ENCODE assay signal across 27 cellular contexts in the genomic region with DNA sequence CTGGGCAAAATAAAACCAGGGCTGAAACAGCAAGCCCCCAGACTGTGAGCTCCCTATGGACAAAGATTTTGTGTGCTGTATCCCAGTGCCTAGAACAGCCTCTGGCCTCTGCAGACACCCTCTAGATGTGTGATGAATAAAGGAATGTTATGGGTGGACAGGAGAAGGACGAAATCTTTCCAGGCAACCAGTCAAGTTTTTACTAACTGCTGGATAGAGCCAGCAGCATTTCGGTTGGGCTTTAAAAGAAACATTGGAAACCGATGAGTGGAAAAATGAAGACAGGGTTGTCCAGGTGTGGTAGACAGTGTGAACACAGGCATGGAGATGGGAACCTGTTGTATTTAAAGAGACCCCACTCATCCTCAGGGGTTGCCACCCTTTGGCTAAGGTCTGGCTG. TPM values are rescaled to one million over a fixed set of nuclear protein-coding genes. Genes with fewer than 3 reads are reported as not detected.
"Had no signal": no experiment of that assay in that cellular context is flagged by ENCODE, and none has a peak within 500 bp of the region (broad histone marks: within the 10 kb centered on the region; RNA-seq: fewer than 3 reads in every experiment).

No MANE protein-coding gene starts in this region.

- ATAC-seq: activated naive CD4-positive, alpha-beta T cell treated with anti-CD3 and anti-CD28 coated beads, Interleukin-2, amount 50 U/mL, for 72 hours; effector memory CD8-positive, alpha-beta T cell; left colon; pancreas; right lobe of liver; stimulated activated naive B cell treated with anti-CD40 and anti-IgM and Interleukin-4, amounts not matched to agents 10 μg/mL and 1 μg/mL and 100 μg/mL, for 72 hours; WTC11 had no signal

- H3K27ac ChIP-seq: ascending aorta, brain microvascular endothelial cell, neutrophil, pancreas, right lobe of liver, upper lobe of left lung had no signal

- H3K36me3 ChIP-seq: ascending aorta, brain microvascular endothelial cell, neutrophil, pancreas, right lobe of liver, upper lobe of left lung had no signal

- H3K9me3 ChIP-seq: ascending aorta, neutrophil, pancreas, right lobe of liver, upper lobe of left lung had no signal

- H3K27ac Mint-ChIP-seq: activated naive CD4-positive, alpha-beta T cell treated with anti-CD3 and anti-CD28 coated beads, Interleukin-2, amount 50 U/mL, for 72 hours; effector memory CD8-positive, alpha-beta T cell; nephron; stimulated activated naive B cell treated with anti-CD40 and anti-IgM and Interleukin-4, amounts not matched to agents 10 μg/mL and 1 μg/mL and 100 μg/mL, for 72 hours; WTC11 had no signal

- H3K27me3 ChIP-seq: ascending aorta, right lobe of liver had no signal

- H3K9me3 Mint-ChIP-seq: nephron; stimulated activated naive B cell treated with anti-CD40 and anti-IgM and Interleukin-4, amounts not matched to agents 10 μg/mL and 1 μg/mL and 100 μg/mL, for 72 hours; WTC11 had no signal

- H3K4me3 ChIP-seq: ascending aorta, pancreas, right lobe of liver, upper lobe of left lung had no signal

- H3K4me3 Mint-ChIP-seq: effector memory CD8-positive, alpha-beta T cell; nephron; stimulated activated naive B cell treated with anti-CD40 and anti-IgM and Interleukin-4, amounts not matched to agents 10 μg/mL and 1 μg/mL and 100 μg/mL, for 72 hours; WTC11 had no signal

- DNase-seq: activated gamma-delta T cell treated with Interleukin-2 at 50 U/mL for 16 hours; activated T-cell treated with anti-CD3 and anti-CD28 coated beads, Interleukin-2, amount 50 U/mL, for 1 hour; brain microvascular endothelial cell; central memory CD4-positive, alpha-beta T cell; effector memory CD8-positive, alpha-beta T cell; head of caudate nucleus; left colon; mesenchymal stem cell; right lobe of liver; small intestine; stimulated activated CD4-positive, alpha-beta T cell treated with anti-CD3 and anti-CD28 coated beads, Interleukin-15, amount 100 ng/mL, for 24 hours; stimulated activated CD4-positive, alpha-beta T cell treated with anti-CD3 and anti-CD28 coated beads, Interleukin-2, amount 100 ng/mL, for 48 hours; stimulated activated CD8-positive, alpha-beta memory T cell treated with anti-CD3 and anti-CD28 coated beads, Interleukin-4, amount 100 ng/mL, for 48 hours; stimulated activated naive B cell treated with anti-CD40 and anti-IgM and Interleukin-4, amounts not matched to agents 10 μg/mL and 1 μg/mL and 100 μg/mL, for 72 hours; T-helper 1 cell; T1000; upper lobe of left lung had no signal

- H3K36me3 Mint-ChIP-seq: WTC11 had no signal

- H3K4me1 ChIP-seq: ascending aorta, pancreas had no signal

RNA-seq across cellular contexts. Expression of gene CHGA, which starts 4.0 kb away (rescaled TPM):
- total RNA-seq: activated naive CD4-positive, alpha-beta T cell treated with anti-CD3 and anti-CD28 coated beads, Interleukin-2, amount 50 U/mL, for 72 hours; dermis microvascular lymphatic vessel endothelial cell; epithelial cell of proximal tubule; mononuclear cell; myocyte had no signal
